Comparison of ENCODE assay signal across 32 cellular contexts in the genomic region with DNA sequence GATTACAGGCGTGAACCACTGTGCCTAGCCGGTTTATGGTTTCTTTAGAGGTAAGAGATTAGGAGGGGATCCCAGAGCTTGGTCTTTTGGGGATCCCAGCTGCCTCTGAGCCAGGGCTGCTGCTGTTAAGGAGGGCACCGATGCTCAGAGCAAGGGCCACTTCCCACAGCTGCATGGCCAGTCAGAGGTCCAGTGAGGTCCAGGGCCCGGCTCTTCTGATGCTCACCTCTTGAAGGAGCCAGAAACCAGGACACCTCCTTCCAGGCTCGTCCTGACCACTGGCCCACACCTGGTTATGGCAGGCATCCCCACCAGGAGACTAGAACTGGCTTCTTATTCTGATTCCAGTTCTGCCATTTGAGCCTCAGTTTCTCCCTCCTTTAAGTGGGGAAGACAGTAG.
"Had no signal": no experiment of that assay in that cellular context is flagged by ENCODE, and none has a peak within 500 bp of the region (broad histone marks: within the 10 kb centered on the region; RNA-seq: fewer than 3 reads in every experiment).

No MANE protein-coding gene starts in this region.

- H3K27me3 ChIP-seq: body of pancreas, brain microvascular endothelial cell had no signal

- H3K9me3 ChIP-seq: adrenal gland, body of pancreas had no signal

- H3K4me1 ChIP-seq: adrenal gland, body of pancreas, breast epithelium had no signal

- ATAC-seq: activated CD8-positive, alpha-beta memory T cell treated with anti-CD3 and anti-CD28 coated beads, Interleukin-2, amount 10 ng/mL, durations not matched to agents 7 days and 5 days; activated CD8-positive, alpha-beta T cell treated with anti-CD3 and anti-CD28 coated beads for 36 hours; activated naive CD4-positive, alpha-beta T cell treated with anti-CD3 and anti-CD28 coated beads, Interleukin-2, amount 50 U/mL, for 72 hours; body of pancreas had no signal

- H3K4me3 ChIP-seq: adrenal gland, body of pancreas, breast epithelium had no signal

- H3K27ac Mint-ChIP-seq: activated B cell treated with CpG ODN at 0.5 μM for 24 hours; activated CD4-positive, alpha-beta memory T cell treated with anti-CD3 and anti-CD28 coated beads for 36 hours; activated CD4-positive, alpha-beta T cell treated with anti-CD3 and anti-CD28 coated beads, Interleukin-2, amount 10 ng/mL, durations not matched to agents 24 days and 14 days; activated CD8-positive, alpha-beta memory T cell treated with anti-CD3 and anti-CD28 coated beads, Interleukin-2, amount 10 ng/mL, durations not matched to agents 7 days and 5 days; activated CD8-positive, alpha-beta T cell treated with anti-CD3 and anti-CD28 coated beads for 36 hours; activated naive CD4-positive, alpha-beta T cell treated with anti-CD3 and anti-CD28 coated beads for 36 hours; activated naive CD4-positive, alpha-beta T cell treated with anti-CD3 and anti-CD28 coated beads, Interleukin-2, amount 50 U/mL, for 72 hours; activated naive CD8-positive, alpha-beta T cell treated with anti-CD3 and anti-CD28 coated beads for 36 hours; T-helper 1 cell treated with Interleukin-12 subunit alpha and Interleukin-12 subunit beta and Interleukin-4 antibody, amounts not matched to agents 30 μg/mL and 1 μg/mL, for 36 hours; T-helper 2 cell treated with Interferon-gamma antibody and Interleukin-4, amounts not matched to agents 5 μg/mL and 100 μg/mL, for 36 hours had no signal

- DNase-seq: activated B cell treated with CpG ODN at 0.5 μM for 24 hours; activated CD4-positive, alpha-beta memory T cell treated with anti-CD3 and anti-CD28 coated beads for 36 hours; activated CD4-positive, alpha-beta T cell treated with anti-CD3 and anti-CD28 coated beads for 4 hours; activated CD4-positive, alpha-beta T cell treated with anti-CD3 and anti-CD28 coated beads, Interleukin-2, amount 10 ng/mL, durations not matched to agents 24 days and 14 days; activated CD4-positive, alpha-beta T cell treated with anti-CD3 and anti-CD28 coated beads, Interleukin-2, amount 50 U/mL, for 1 hour; activated CD4-positive, alpha-beta T cell treated with anti-CD3 and anti-CD28 coated beads, Interleukin-2, amount 50 U/mL, for 4 hours; activated CD4-positive, CD25-positive, alpha-beta regulatory T cell treated with anti-CD3 and anti-CD28 coated beads, Interleukin-2, amount 50 U/mL, for 72 hours; activated CD8-positive, alpha-beta memory T cell treated with anti-CD3 and anti-CD28 coated beads, Interleukin-2, amount 10 ng/mL, durations not matched to agents 7 days and 5 days; activated CD8-positive, alpha-beta T cell treated with anti-CD3 and anti-CD28 coated beads for 36 hours; activated effector memory CD4-positive, alpha-beta T cell treated with anti-CD3 and anti-CD28 coated beads, Interleukin-2, amount 50 U/mL, for 16 hours; activated gamma-delta T cell treated with Interleukin-2 at 50 U/mL for 16 hours; activated naive CD4-positive, alpha-beta T cell; activated naive CD4-positive, alpha-beta T cell treated with anti-CD3 and anti-CD28 coated beads for 36 hours; activated naive CD4-positive, alpha-beta T cell treated with anti-CD3 and anti-CD28 coated beads, Interleukin-2, amount 50 U/mL, for 16 hours; activated naive CD8-positive, alpha-beta T cell treated with anti-CD3 and anti-CD28 coated beads for 36 hours; activated T-cell treated with anti-CD3 and anti-CD28 coated beads for 4 hours; activated T-cell treated with anti-CD3 and anti-CD28 coated beads, Interleukin-2, amount 50 U/mL, for 1 hour; activated T-cell treated with anti-CD3 and anti-CD28 coated beads, Interleukin-2, amount 50 U/mL, for 48 hours; amniotic stem cell; aorta; body of pancreas; brain microvascular endothelial cell; central memory CD4-positive, alpha-beta T cell; T-helper 1 cell; T-helper 2 cell; T-helper 9 cell had no signal

- H3K27me3 Mint-ChIP-seq: activated B cell treated with CpG ODN at 0.5 μM for 24 hours had no signal

- H3K9me3 Mint-ChIP-seq: activated B cell treated with CpG ODN at 0.5 μM for 24 hours; activated CD4-positive, alpha-beta memory T cell treated with anti-CD3 and anti-CD28 coated beads for 36 hours; activated CD4-positive, alpha-beta T cell treated with anti-CD3 and anti-CD28 coated beads, Interleukin-2, amount 10 ng/mL, durations not matched to agents 24 days and 14 days; activated CD8-positive, alpha-beta T cell treated with anti-CD3 and anti-CD28 coated beads for 36 hours; activated naive CD4-positive, alpha-beta T cell treated with anti-CD3 and anti-CD28 coated beads for 36 hours; activated naive CD4-positive, alpha-beta T cell treated with anti-CD3 and anti-CD28 coated beads, Interleukin-2, amount 50 U/mL, for 72 hours; activated naive CD8-positive, alpha-beta T cell treated with anti-CD3 and anti-CD28 coated beads for 36 hours; T-helper 1 cell treated with Interleukin-12 subunit alpha and Interleukin-12 subunit beta and Interleukin-4 antibody, amounts not matched to agents 30 μg/mL and 1 μg/mL, for 36 hours; T-helper 2 cell treated with Interferon-gamma antibody and Interleukin-4, amounts not matched to agents 5 μg/mL and 100 μg/mL, for 36 hours had no signal

- H3K36me3 Mint-ChIP-seq: activated CD4-positive, alpha-beta memory T cell treated with anti-CD3 and anti-CD28 coated beads for 36 hours; activated CD8-positive, alpha-beta memory T cell treated with anti-CD3 and anti-CD28 coated beads, Interleukin-2, amount 10 ng/mL, durations not matched to agents 7 days and 5 days; activated naive CD4-positive, alpha-beta T cell treated with anti-CD3 and anti-CD28 coated beads, Interleukin-2, amount 50 U/mL, for 72 hours; activated naive CD8-positive, alpha-beta T cell treated with anti-CD3 and anti-CD28 coated beads for 36 hours had no signal

- H3K27ac ChIP-seq: adrenal gland, body of pancreas, brain microvascular endothelial cell, breast epithelium, VCaP had no signal

- H3K36me3 ChIP-seq: adrenal gland, brain microvascular endothelial cell, breast epithelium had no signal

- H3K4me3 Mint-ChIP-seq: activated B cell treated with CpG ODN at 0.5 μM for 24 hours; activated CD4-positive, alpha-beta memory T cell treated with anti-CD3 and anti-CD28 coated beads for 36 hours; activated CD4-positive, alpha-beta T cell treated with anti-CD3 and anti-CD28 coated beads, Interleukin-2, amount 10 ng/mL, durations not matched to agents 24 days and 14 days; activated CD8-positive, alpha-beta memory T cell treated with anti-CD3 and anti-CD28 coated beads, Interleukin-2, amount 10 ng/mL, durations not matched to agents 7 days and 5 days; activated CD8-positive, alpha-beta T cell treated with anti-CD3 and anti-CD28 coated beads for 36 hours; activated naive CD4-positive, alpha-beta T cell treated with anti-CD3 and anti-CD28 coated beads for 36 hours; activated naive CD8-positive, alpha-beta T cell treated with anti-CD3 and anti-CD28 coated beads for 36 hours; T-helper 1 cell treated with Interleukin-12 subunit alpha and Interleukin-12 subunit beta and Interleukin-4 antibody, amounts not matched to agents 30 μg/mL and 1 μg/mL, for 36 hours; T-helper 2 cell treated with Interferon-gamma antibody and Interleukin-4, amounts not matched to agents 5 μg/mL and 100 μg/mL, for 36 hours had no signal

- H3K4me1 Mint-ChIP-seq: activated B cell treated with CpG ODN at 0.5 μM for 24 hours; activated CD4-positive, alpha-beta T cell treated with anti-CD3 and anti-CD28 coated beads, Interleukin-2, amount 10 ng/mL, durations not matched to agents 24 days and 14 days; activated CD8-positive, alpha-beta memory T cell treated with anti-CD3 and anti-CD28 coated beads, Interleukin-2, amount 10 ng/mL, durations not matched to agents 7 days and 5 days; activated naive CD8-positive, alpha-beta T cell treated with anti-CD3 and anti-CD28 coated beads for 36 hours had no signal
